ENCODE assay signal across 8 cellular contexts in the genomic region with DNA sequence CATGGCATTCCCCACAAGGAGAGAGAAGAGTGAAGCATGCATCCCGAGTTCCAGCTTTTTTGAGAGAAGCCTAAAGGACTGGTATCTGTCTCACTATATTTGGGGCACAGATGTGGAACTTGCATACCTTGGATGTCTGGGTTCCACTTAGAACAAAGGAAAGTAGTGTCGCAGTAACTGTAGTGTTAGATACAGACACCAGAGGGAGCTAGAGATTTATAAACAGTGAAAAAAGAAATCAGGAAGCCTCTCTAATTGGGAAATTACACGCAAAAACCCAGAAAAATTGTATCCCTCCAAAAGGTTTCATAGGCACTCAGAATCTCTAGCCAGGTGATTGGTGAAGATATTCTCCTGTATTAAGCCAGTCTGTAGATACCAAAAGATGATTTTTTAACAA. TPM values are rescaled to one million over a fixed set of nuclear protein-coding genes. Genes with fewer than 3 reads are reported as not detected.
A peak's percentile ranks its signal among the peaks of the same experiment; 100 is the strongest.
DNase-seq lines count a peak whose midpoint lies in the region; ATAC-seq and TF ChIP-seq lines count a peak whose summit lies in the region.

No MANE protein-coding gene starts in this region.

- no peak overlapping the region for H2AFZ ChIP-seq in parathyroid adenoma

- H3K36me3 ChIP-seq in colonic mucosa: no peaks in the 10 kb centered on the region
- H3K36me3 ChIP-seq in parathyroid adenoma (ENCODE audit: control insufficient read depth, insufficient read depth, low read length): no peaks in the 10 kb centered on the region

- POLR2A ChIA-PET in activated CD4-positive, alpha-beta T cell treated with anti-CD3 and anti-CD28 coated beads for 36 hours (lab: Charles Lee): no interaction called here

- H3K27me3 Mint-ChIP-seq in activated CD4-positive, alpha-beta T cell treated with anti-CD3 and anti-CD28 coated beads for 36 hours: no peaks in the 10 kb centered on the region

- peak; percentile 63 for TF ChIP-seq CTCF in colonic mucosa (IDR thresholded peaks at IDR 0.05)
- peak; percentile 36 for TF ChIP-seq CTCF in parathyroid adenoma (IDR thresholded peaks at IDR 0.05)

- no peaks in the 10 kb centered on the region for H3K9me3 Mint-ChIP-seq in activated CD4-positive, alpha-beta T cell treated with anti-CD3 and anti-CD28 coated beads for 36 hours (ENCODE audit: low read depth)

- no peaks in the 10 kb centered on the region for H3K4me1 ChIP-seq in colonic mucosa
- no peaks in the 10 kb centered on the region for H3K4me1 ChIP-seq in parathyroid adenoma

- H3K27ac ChIP-seq in colonic mucosa: no peak overlapping the region
- no peak overlapping the region for H3K27ac ChIP-seq in parathyroid adenoma

- H3K4me3 ChIP-seq in colonic mucosa (no peak overlapping the region), parathyroid adenoma (ENCODE audit: low read depth, low read length) (no peak overlapping the region)

- H3K9me3 ChIP-seq in colonic mucosa: no peaks in the 10 kb centered on the region
- H3K9me3 ChIP-seq in parathyroid adenoma (ENCODE audit: control insufficient read depth, low read length): no peaks in the 10 kb centered on the region

- H3K9ac ChIP-seq in colonic mucosa (ENCODE audit: low read depth in 2 of 2, low read length in 2 of 2): no peak overlapping the region
- no peak overlapping the region for H3K9ac ChIP-seq in parathyroid adenoma

- CTCF ChIA-PET in activated CD4-positive, alpha-beta T cell treated with anti-CD3 and anti-CD28 coated beads for 36 hours (lab: Charles Lee): interaction anchor here (0.6 kb wide), 1 partner anchor 148 kb away, joined by 3 read pairs; no protein-coding TSS in a partner anchor

- DNase-seq in SIG-M5 treated with dmso at 0.1 percent for 504 hours (lab: John Stamatoyannopoulos, UW; ENCODE audit: unreplicated experiment) (peak; percentile 26), SIG-M5 (lab: John Stamatoyannopoulos, UW) (no peak), NCI-H146 (lab: John Stamatoyannopoulos, UW) (peak; percentile 1), colonic mucosa (no peak), T1000 (lab: John Stamatoyannopoulos, UW) (no peak)
- no peak for DNase-seq in activated CD4-positive, alpha-beta T cell treated with anti-CD3 and anti-CD28 coated beads for 36 hours

- peaks cover 2% of the 10 kb centered on the region for H3K27me3 ChIP-seq in colonic mucosa
- no peaks in the 10 kb centered on the region for H3K27me3 ChIP-seq in parathyroid adenoma (ENCODE audit: control insufficient read depth, insufficient read depth, low read length)

- no peak overlapping the region for H3K27ac Mint-ChIP-seq in activated CD4-positive, alpha-beta T cell treated with anti-CD3 and anti-CD28 coated beads for 36 hours

- intact Hi-C loops in colonic mucosa (cut with DNase I): loop anchor here (5.0 to 10.0 kb wide), 2 partner anchors 210 to 457 kb away; no protein-coding TSS in a partner anchor
- intact Hi-C loops in activated CD4-positive, alpha-beta T cell treated with anti-CD3 and anti-CD28 coated beads for 36 hours (cut with DNase I, micrococcal nuclease): no loop called here

- H3K4me2 ChIP-seq in parathyroid adenoma (ENCODE audit: low read length): no peak overlapping the region

- no peak for ATAC-seq in GM18873 (IDR thresholded peaks at IDR 0.05; ENCODE audit: low FRiP score, unreplicated experiment)
- ATAC-seq in activated CD4-positive, alpha-beta T cell treated with anti-CD3 and anti-CD28 coated beads for 36 hours: no peak

- H3K4me3 Mint-ChIP-seq in activated CD4-positive, alpha-beta T cell treated with anti-CD3 and anti-CD28 coated beads for 36 hours: no peak overlapping the region

- no peaks in the 10 kb centered on the region for H3K36me3 Mint-ChIP-seq in activated CD4-positive, alpha-beta T cell treated with anti-CD3 and anti-CD28 coated beads for 36 hours (ENCODE audit: low read depth)

- no peaks in the 10 kb centered on the region for H3K79me2 ChIP-seq in parathyroid adenoma

- H3K4me1 Mint-ChIP-seq in activated CD4-positive, alpha-beta T cell treated with anti-CD3 and anti-CD28 coated beads for 36 hours: no peaks in the 10 kb centered on the region

RNA-seq across cellular contexts. Expression of a gene that starts 34.4 kb away (rescaled TPM):
- under 1 TPM in 1 of 2 donors, not detected in 1; 0.11 TPM for total RNA-seq in colonic mucosa
- total RNA-seq in activated CD4-positive, alpha-beta T cell treated with anti-CD3 and anti-CD28 coated beads for 36 hours: not detected

Comparison
In these comparisons a context has a peak if more than half of its experiments do, and no peak if none do; other contexts are left out.
1. DNase-seq: peak in SIG-M5 treated with dmso at 0.1 percent for 504 hours (single experiment) and NCI-H146 (single experiment); none in SIG-M5 (single experiment), colonic mucosa (single experiment), T1000 (single experiment) and activated CD4-positive, alpha-beta T cell treated with anti-CD3 and anti-CD28 coated beads for 36 hours (single experiment).